16 cellular contexts compared by ENCODE assay signal in genomic region chr4:188754372-188755002, GRCh38.
A peak's percentile ranks its signal among the peaks of the same experiment; 100 is the strongest.
DNase-seq lines count a peak whose midpoint lies in the region; ATAC-seq and TF ChIP-seq lines count a peak whose summit lies in the region.
"Had no signal": no experiment of that assay in that cellular context is flagged by ENCODE, and none has a peak within 500 bp of the region (broad histone marks: within the 10 kb centered on the region; RNA-seq: fewer than 3 reads in every experiment).

No MANE protein-coding gene starts in this region.

- no peak overlapping the region for H3K4me3 ChIP-seq in GM23338
- no peak overlapping the region for H3K4me3 ChIP-seq in neuronal stem cell (ENCODE audit: low read length in 2 of 2)
- H3K4me3 ChIP-seq in aorta (ENCODE audit: low read length in 2 of 2), result no peak overlapping the region
- H3K4me3 ChIP-seq: A549 had no signal

- no peak overlapping the region for H3K18ac ChIP-seq in neuronal stem cell (ENCODE audit: low read length)

- no peak overlapping the region for H3K23ac ChIP-seq in neuronal stem cell (ENCODE audit: low read depth, low read length, poor library complexity)

- H3K27me3 ChIP-seq in GM23338 (ENCODE audit: insufficient read depth), result no peaks in the 10 kb centered on the region
- H3K27me3 ChIP-seq in neuronal stem cell (ENCODE audit: control insufficient read depth in 3 of 3, insufficient read depth in 3 of 3, low read depth in 1 of 3, low read length in 3 of 3), result no peaks in the 10 kb centered on the region
- H3K27me3 ChIP-seq in aorta (ENCODE audit: control insufficient read depth in 1 of 2, insufficient read depth in 2 of 2, low read length in 1 of 2), result no peaks in the 10 kb centered on the region

- no peak overlapping the region for H3K14ac ChIP-seq in neuronal stem cell (ENCODE audit: low read length)

- H3K9me2 ChIP-seq in GM23338 (ENCODE audit: insufficient read depth), result peaks cover 8% of the 10 kb centered on the region; the same call in 1 of the 2 replicates

- H3K36me3 Mint-ChIP-seq in activated naive CD8-positive, alpha-beta T cell treated with anti-CD3 and anti-CD28 coated beads, Interleukin-2, amount 50 U/mL, for 24 hours (ENCODE audit: low read depth), result no peaks in the 10 kb centered on the region
- no peaks in the 10 kb centered on the region for H3K36me3 Mint-ChIP-seq in activated naive CD8-positive, alpha-beta T cell treated with anti-CD3 and anti-CD28 coated beads for 36 hours
- H3K36me3 Mint-ChIP-seq in GM23338 (ENCODE audit: low read depth), result peaks cover 8% of the 10 kb centered on the region

- H4K20me1 ChIP-seq in GM23338 (replicated peaks; ENCODE audit: insufficient read depth), result no peaks in the 10 kb centered on the region

- H3K27me3 Mint-ChIP-seq in activated naive CD8-positive, alpha-beta T cell treated with anti-CD3 and anti-CD28 coated beads, Interleukin-2, amount 50 U/mL, for 24 hours, result no peaks in the 10 kb centered on the region
- H3K27me3 Mint-ChIP-seq in activated naive CD8-positive, alpha-beta T cell treated with anti-CD3 and anti-CD28 coated beads for 36 hours, result no peaks in the 10 kb centered on the region
- no peaks in the 10 kb centered on the region for H3K27me3 Mint-ChIP-seq in GM23338 (ENCODE audit: insufficient read depth, low read depth, poor library complexity)
- H3K27me3 Mint-ChIP-seq: CD4-positive, alpha-beta T cell had no signal

- no peaks in the 10 kb centered on the region for H3K79me2 ChIP-seq in GM23338 (replicated peaks; ENCODE audit: insufficient read depth)

- H2BK15ac ChIP-seq in neuronal stem cell (ENCODE audit: low read length), result peak overlapping the region; percentile 75

- no peak overlapping the region for H2BK12ac ChIP-seq in neuronal stem cell (ENCODE audit: low read length)

- WGBS in neuronal stem cell (ENCODE audit: extremely low coverage in 2 of 2, insufficient read length in 2 of 2, insufficient replicate concordance in 1 of 2), 2 donors, result no CpG with 5 or more reads among the region's 22 CpGs
- WGBS in aorta, 2 donors, result 88 to 91% methylated on average over 22 of the region's 22 CpGs

- no peaks in the 10 kb centered on the region for H3K4me1 Mint-ChIP-seq in activated naive CD8-positive, alpha-beta T cell treated with anti-CD3 and anti-CD28 coated beads, Interleukin-2, amount 50 U/mL, for 24 hours
- no peaks in the 10 kb centered on the region for H3K4me1 Mint-ChIP-seq in activated naive CD8-positive, alpha-beta T cell treated with anti-CD3 and anti-CD28 coated beads for 36 hours
- H3K4me1 Mint-ChIP-seq in GM23338, result no peaks in the 10 kb centered on the region
- H3K4me1 Mint-ChIP-seq: H9 had no signal

- no peak overlapping the region for H3K27ac Mint-ChIP-seq in activated naive CD8-positive, alpha-beta T cell treated with anti-CD3 and anti-CD28 coated beads, Interleukin-2, amount 50 U/mL, for 24 hours
- H3K27ac Mint-ChIP-seq in activated naive CD8-positive, alpha-beta T cell treated with anti-CD3 and anti-CD28 coated beads for 36 hours, result no peak overlapping the region
- H3K27ac Mint-ChIP-seq in GM23338, result no peak overlapping the region
- H3K27ac Mint-ChIP-seq: CD4-positive, alpha-beta T cell; H9 had no signal

- 0 out of 4 replicates have a peak, but pooled peaks of 1 of the 2 experiments have one; percentile 11 for TF ChIP-seq CTCF in GM23338 (conservative IDR thresholded peaks at IDR 0.05; ENCODE audit: low read depth in 2 of 2)

- no peaks in the 10 kb centered on the region for H3K79me1 ChIP-seq in neuronal stem cell (ENCODE audit: low read depth, low read length)

- peaks cover 29% of the 10 kb centered on the region for H3K9me3 Mint-ChIP-seq in activated naive CD8-positive, alpha-beta T cell treated with anti-CD3 and anti-CD28 coated beads, Interleukin-2, amount 50 U/mL, for 24 hours
- H3K9me3 Mint-ChIP-seq in activated naive CD8-positive, alpha-beta T cell treated with anti-CD3 and anti-CD28 coated beads for 36 hours, result peaks cover 10% of the 10 kb centered on the region
- peaks cover 31% of the 10 kb centered on the region for H3K9me3 Mint-ChIP-seq in GM23338

- H4K8ac ChIP-seq in neuronal stem cell (ENCODE audit: low read depth, low read length), result no peak overlapping the region

- H3K27ac ChIP-seq in GM23338 (ENCODE audit: low read depth) (no peak overlapping the region), neuronal stem cell (replicated peaks; ENCODE audit: low read length) (no peak overlapping the region), aorta (ENCODE audit: low read depth in 1 of 2, low read length in 2 of 2) (no peak overlapping the region)
- H3K27ac ChIP-seq: 22Rv1, A549, C4-2B had no signal

- intact Hi-C loops in aorta (cut with DNase I), result no loop called here

- H4K91ac ChIP-seq in neuronal stem cell (ENCODE audit: low read depth, low read length, poor library complexity), result no peak overlapping the region

- H2AK5ac ChIP-seq in neuronal stem cell (ENCODE audit: low read depth, low read length), result no peak overlapping the region

- no peak overlapping the region for H3K4me2 ChIP-seq in GM23338
- no peak overlapping the region for H3K4me2 ChIP-seq in neuronal stem cell (ENCODE audit: insufficient read depth, low read length, poor library complexity, severe bottlenecking)
- H3K4me2 ChIP-seq: A549 had no signal

- peak overlapping the region; percentile 81 for H2BK120ac ChIP-seq in neuronal stem cell (ENCODE audit: low read depth, low read length)

- no peak overlapping the region for H3K4me3 Mint-ChIP-seq in activated naive CD8-positive, alpha-beta T cell treated with anti-CD3 and anti-CD28 coated beads, Interleukin-2, amount 50 U/mL, for 24 hours
- no peak overlapping the region for H3K4me3 Mint-ChIP-seq in activated naive CD8-positive, alpha-beta T cell treated with anti-CD3 and anti-CD28 coated beads for 36 hours
- no peak overlapping the region for H3K4me3 Mint-ChIP-seq in GM23338
- H3K4me3 Mint-ChIP-seq: CD4-positive, alpha-beta T cell; H9 had no signal

- H2BK5ac ChIP-seq in neuronal stem cell (ENCODE audit: low read length), result no peak overlapping the region

- peak; percentile 28 for ATAC-seq in activated naive CD8-positive, alpha-beta T cell treated with anti-CD3 and anti-CD28 coated beads, Interleukin-2, amount 50 U/mL, for 24 hours
- ATAC-seq in GM23338 (no peak), aorta (ENCODE audit: low FRiP score) (peak; percentile 36)
- ATAC-seq: A549 had no signal

- no peaks in the 10 kb centered on the region for H3F3A ChIP-seq in GM23338 (replicated peaks; ENCODE audit: low read depth)

- H3K4me1 ChIP-seq in GM23338 (ENCODE audit: insufficient read depth) (no peaks in the 10 kb centered on the region), neuronal stem cell (ENCODE audit: control insufficient read depth in 2 of 2, insufficient read depth in 1 of 2, low read depth in 1 of 2, low read length in 2 of 2) (no peaks in the 10 kb centered on the region), aorta (ENCODE audit: control insufficient read depth in 1 of 2, insufficient read depth in 2 of 2, low read length in 2 of 2) (no peaks in the 10 kb centered on the region)
- H3K4me1 ChIP-seq: A549, Caco-2 had no signal

- no peak for DNase-seq in activated naive CD8-positive, alpha-beta T cell treated with anti-CD3 and anti-CD28 coated beads, Interleukin-2, amount 50 U/mL, for 24 hours
- no peak for DNase-seq in activated naive CD8-positive, alpha-beta T cell treated with anti-CD3 and anti-CD28 coated beads for 36 hours
- DNase-seq in GM23338 (ENCODE audit: low spot score) (peak; percentile 3), neuronal stem cell (ENCODE audit: low spot score) (no peak), aorta (peak in 1 of 2 donors; percentile 55), NCI-H146 treated with DMSO at 0.1 percent for 48 hours (lab: John Stamatoyannopoulos, UW; ENCODE audit: unreplicated experiment) (no peak), DMS53 (lab: John Stamatoyannopoulos, UW) (no peak)
- DNase-seq: AML-193; Caco-2; CD4-positive, alpha-beta T cell; DMS79; GDM1; H9 had no signal

- H3K36me3 ChIP-seq in GM23338 (ENCODE audit: insufficient read depth) (no peaks in the 10 kb centered on the region), neuronal stem cell (replicated peaks in 1 of 2; ENCODE audit: control insufficient read depth in 2 of 2, insufficient read depth in 2 of 2, low read length in 2 of 2) (no peaks in the 10 kb centered on the region), aorta (ENCODE audit: control insufficient read depth in 1 of 2, insufficient read depth in 2 of 2, low read length in 1 of 2) (no peaks in the 10 kb centered on the region)

- H3K4ac ChIP-seq in neuronal stem cell (ENCODE audit: low read length), result no peak overlapping the region

- H3K9ac ChIP-seq in neuronal stem cell (ENCODE audit: low read depth, low read length, poor library complexity), result no peak overlapping the region

- H3K9me3 ChIP-seq in neuronal stem cell (replicated peaks in 1 of 2; ENCODE audit: control insufficient read depth in 2 of 2, insufficient read depth in 1 of 2, low read depth in 1 of 2, low read length in 2 of 2) (no peaks in the 10 kb centered on the region), aorta (ENCODE audit: control insufficient read depth, low read length) (peaks cover 2% of the 10 kb centered on the region)
- H3K9me3 ChIP-seq: A549, Caco-2 had no signal

- H2AFZ ChIP-seq in GM23338, result no peak overlapping the region
- H2AFZ ChIP-seq in neuronal stem cell (ENCODE audit: low read length), result no peak overlapping the region

TF ChIP-seq in GM23338, 12 proteins besides CTCF, POLR2A, EP300 and RAD21 (continues in another document):
- TF ChIP-seq STAT1 (IDR thresholded peaks at IDR 0.05; ENCODE audit: unreplicated experiment), result no peak
